In genomic region chr2:227884511-227884947, GRCh38 we compare ENCODE assay signal across 9 cellular contexts. TPM values are rescaled to one million over a fixed set of nuclear protein-coding genes. Genes with fewer than 3 reads are reported as not detected.
DNase-seq lines count a peak whose midpoint lies in the region; ATAC-seq and TF ChIP-seq lines count a peak whose summit lies in the region.
"Had no signal": no experiment of that assay in that cellular context is flagged by ENCODE, and none has a peak within 500 bp of the region (broad histone marks: within the 10 kb centered on the region; RNA-seq: fewer than 3 reads in every experiment).

No MANE protein-coding gene starts in this region.

- intact Hi-C loops in CD8-positive, alpha-beta T cell (cut with DNase I, micrococcal nuclease), result loop anchor here in 1 of 2 experiments (2.0 kb wide), 1 partner anchor 226 kb away; no protein-coding TSS in a partner anchor

- no peaks in the 10 kb centered on the region for H3K9me3 Mint-ChIP-seq in CD8-positive, alpha-beta T cell
- H3K9me3 Mint-ChIP-seq in activated CD8-positive, alpha-beta memory T cell treated with anti-CD3 and anti-CD28 coated beads, Interleukin-2, amount 10 ng/mL, durations not matched to agents 7 days and 5 days (ENCODE audit: low read depth), result no peaks in the 10 kb centered on the region
- H3K9me3 Mint-ChIP-seq: stimulated activated naive CD8-positive, alpha-beta T cell treated with anti-CD3 and anti-CD28 coated beads, Interleukin-15, Interleukin-2, amounts not matched to agents 100 ng/mL and 50 ng/mL, for 24 hours had no signal

- CTCF ChIA-PET in CD8-positive, alpha-beta T cell (lab: Charles Lee), result no interaction called here
- CTCF ChIA-PET in activated CD8-positive, alpha-beta memory T cell treated with anti-CD3 and anti-CD28 coated beads, Interleukin-2, amount 10 ng/mL, durations not matched to agents 7 days and 5 days (lab: Charles Lee), result interaction anchor here (1.0 kb wide), 1 partner anchor 226 kb away, joined by 3 read pairs; no protein-coding TSS in a partner anchor

- no peak overlapping the region for H3K27ac Mint-ChIP-seq in CD8-positive, alpha-beta T cell
- H3K27ac Mint-ChIP-seq in activated CD8-positive, alpha-beta memory T cell treated with anti-CD3 and anti-CD28 coated beads, Interleukin-2, amount 10 ng/mL, durations not matched to agents 7 days and 5 days, result no peak overlapping the region
- H3K27ac Mint-ChIP-seq: stimulated activated naive CD8-positive, alpha-beta T cell treated with anti-CD3 and anti-CD28 coated beads, Interleukin-15, Interleukin-2, amounts not matched to agents 100 ng/mL and 50 ng/mL, for 24 hours had no signal

- H3K4me2 ChIP-seq in trophoblast cell (ENCODE audit: low read length), result no peak overlapping the region

- no peak overlapping the region for H4K91ac ChIP-seq in trophoblast cell (ENCODE audit: low read depth, low read length)

- H3K4me3 ChIP-seq in CD8-positive, alpha-beta T cell (ENCODE audit: low read depth, low read length), result no peak overlapping the region
- H3K4me3 ChIP-seq in fibroblast of pulmonary artery (replicated peaks; ENCODE audit: low read depth, low read length) (no peak overlapping the region), trophoblast cell (ENCODE audit: low read depth, low read length) (no peak overlapping the region)

- H3K18ac ChIP-seq in trophoblast cell (ENCODE audit: low read length), result no peak overlapping the region

- H2BK12ac ChIP-seq in trophoblast cell (ENCODE audit: low read length), result no peak overlapping the region

- no peak overlapping the region for H3K4ac ChIP-seq in trophoblast cell (ENCODE audit: low read depth, low read length)

- DNase-seq in CD8-positive, alpha-beta T cell, result peak in 6 of 7 experiments; percentile 9 to 52 (median 29)
- DNase-seq in NOMO-1 (lab: John Stamatoyannopoulos, UW; ENCODE audit: unreplicated experiment in 2 of 2) (peak; percentile 30), fibroblast of pulmonary artery (ENCODE audit: low read depth) (peak; percentile 79), trophoblast cell (peak; percentile 78 to 91), DMS79 (lab: John Stamatoyannopoulos, UW) (no peak)
- DNase-seq in activated CD8-positive, alpha-beta memory T cell treated with anti-CD3 and anti-CD28 coated beads, Interleukin-2, amount 10 ng/mL, durations not matched to agents 7 days and 5 days, result peak; percentile 61

- H3K4me1 ChIP-seq in CD8-positive, alpha-beta T cell (ENCODE audit: insufficient read depth, low read length), result no peaks in the 10 kb centered on the region
- H3K4me1 ChIP-seq in trophoblast cell (ENCODE audit: control insufficient read depth in 1 of 2, insufficient read depth in 2 of 2, low read length in 2 of 2), result no peaks in the 10 kb centered on the region

- no peak overlapping the region for H3K4me3 Mint-ChIP-seq in CD8-positive, alpha-beta T cell
- no peak overlapping the region for H3K4me3 Mint-ChIP-seq in activated CD8-positive, alpha-beta memory T cell treated with anti-CD3 and anti-CD28 coated beads, Interleukin-2, amount 10 ng/mL, durations not matched to agents 7 days and 5 days
- H3K4me3 Mint-ChIP-seq: stimulated activated naive CD8-positive, alpha-beta T cell treated with anti-CD3 and anti-CD28 coated beads, Interleukin-15, Interleukin-2, amounts not matched to agents 100 ng/mL and 50 ng/mL, for 24 hours had no signal

- H3K27ac ChIP-seq in CD8-positive, alpha-beta T cell (ENCODE audit: low read depth, low read length), result no peak overlapping the region
- H3K27ac ChIP-seq in trophoblast cell (ENCODE audit: low read depth, low read length), result no peak overlapping the region

- H3K36me3 ChIP-seq in CD8-positive, alpha-beta T cell (ENCODE audit: insufficient read depth, low read length), result no peaks in the 10 kb centered on the region
- no peaks in the 10 kb centered on the region for H3K36me3 ChIP-seq in trophoblast cell (ENCODE audit: control insufficient read depth in 1 of 2, insufficient read depth in 2 of 2, low read length in 2 of 2)

- H3K79me2 ChIP-seq in trophoblast cell (ENCODE audit: control insufficient read depth, insufficient read depth, low read length, poor library complexity), result no peaks in the 10 kb centered on the region

- no peaks in the 10 kb centered on the region for H3K4me1 Mint-ChIP-seq in CD8-positive, alpha-beta T cell (ENCODE audit: low read depth)
- H3K4me1 Mint-ChIP-seq in activated CD8-positive, alpha-beta memory T cell treated with anti-CD3 and anti-CD28 coated beads, Interleukin-2, amount 10 ng/mL, durations not matched to agents 7 days and 5 days, result peaks cover 2% of the 10 kb centered on the region

- WGBS in trophoblast cell (ENCODE audit: extremely low coverage, insufficient coverage, insufficient read length), result no CpG with 5 or more reads among the region's 6 CpGs

- ATAC-seq in CD8-positive, alpha-beta T cell, result peak; percentile 49
- ATAC-seq in GM19043 (IDR thresholded peaks at IDR 0.05; ENCODE audit: low read depth, unreplicated experiment) (peak; percentile 93), HG03103 (IDR thresholded peaks at IDR 0.05; ENCODE audit: low read depth, unreplicated experiment) (peak; percentile 88)
- peak; percentile 65 for ATAC-seq in activated CD8-positive, alpha-beta memory T cell treated with anti-CD3 and anti-CD28 coated beads, Interleukin-2, amount 10 ng/mL, durations not matched to agents 7 days and 5 days

- no peaks in the 10 kb centered on the region for H3K27me3 ChIP-seq in CD8-positive, alpha-beta T cell (ENCODE audit: insufficient read depth, low read length)
- H3K27me3 ChIP-seq in trophoblast cell (ENCODE audit: insufficient read depth, low read length), result no peaks in the 10 kb centered on the region

- no peaks in the 10 kb centered on the region for H3K9me3 ChIP-seq in CD8-positive, alpha-beta T cell (ENCODE audit: low read length)
- no peaks in the 10 kb centered on the region for H3K9me3 ChIP-seq in trophoblast cell (ENCODE audit: insufficient read depth, low read depth, low read length)

- H3K9ac ChIP-seq in trophoblast cell (ENCODE audit: low read length), result no peak overlapping the region

- POLR2A ChIA-PET in CD8-positive, alpha-beta T cell (lab: Charles Lee), result no interaction called here

- no peak overlapping the region for H2AFZ ChIP-seq in trophoblast cell (ENCODE audit: insufficient read depth, low read length, poor library complexity)

- H2AK5ac ChIP-seq in trophoblast cell (ENCODE audit: low read length), result no peak overlapping the region

- peak overlapping the region; percentile 52 for H4K8ac ChIP-seq in trophoblast cell (ENCODE audit: low read depth, low read length)

- H3K23ac ChIP-seq in trophoblast cell (ENCODE audit: low read length), result no peak overlapping the region

- TF ChIP-seq CTCF in CD8-positive, alpha-beta T cell (IDR thresholded peaks at IDR 0.05), result peak; percentile 58
- peak; percentile 91 for TF ChIP-seq CTCF in fibroblast of pulmonary artery (IDR thresholded peaks at IDR 0.05; ENCODE audit: low read length, missing control alignments)

- no peaks in the 10 kb centered on the region for H3K27me3 Mint-ChIP-seq in CD8-positive, alpha-beta T cell (ENCODE audit: low read depth)
- no peaks in the 10 kb centered on the region for H3K27me3 Mint-ChIP-seq in activated CD8-positive, alpha-beta memory T cell treated with anti-CD3 and anti-CD28 coated beads, Interleukin-2, amount 10 ng/mL, durations not matched to agents 7 days and 5 days

- no peak overlapping the region for H3K14ac ChIP-seq in trophoblast cell (ENCODE audit: low read length)

- H4K12ac ChIP-seq in trophoblast cell (ENCODE audit: low read depth, low read length), result no peak overlapping the region

- H2BK120ac ChIP-seq in trophoblast cell (ENCODE audit: insufficient read depth, low read length, poor library complexity), result no peak overlapping the region

- no peaks in the 10 kb centered on the region for H3K79me1 ChIP-seq in trophoblast cell (ENCODE audit: low read length)

- H2BK5ac ChIP-seq in trophoblast cell (ENCODE audit: low read depth, low read length, poor library complexity), result no peak overlapping the region

- H3K36me3 Mint-ChIP-seq in CD8-positive, alpha-beta T cell, result no peaks in the 10 kb centered on the region
- no peaks in the 10 kb centered on the region for H3K36me3 Mint-ChIP-seq in activated CD8-positive, alpha-beta memory T cell treated with anti-CD3 and anti-CD28 coated beads, Interleukin-2, amount 10 ng/mL, durations not matched to agents 7 days and 5 days

RNA-seq across cellular contexts. Expression of gene DAW1, which starts 13.1 kb away (rescaled TPM):
- not detected for total RNA-seq in CD8-positive, alpha-beta T cell
- total RNA-seq in activated CD8-positive, alpha-beta memory T cell treated with anti-CD3 and anti-CD28 coated beads, Interleukin-2, amount 10 ng/mL, durations not matched to agents 7 days and 5 days, result not detected
- 0.24 and 0.33 TPM in 2 replicates for polyA plus RNA-seq in trophoblast cell (2013)
